9 cellular contexts compared by ENCODE assay signal in the genomic region with DNA sequence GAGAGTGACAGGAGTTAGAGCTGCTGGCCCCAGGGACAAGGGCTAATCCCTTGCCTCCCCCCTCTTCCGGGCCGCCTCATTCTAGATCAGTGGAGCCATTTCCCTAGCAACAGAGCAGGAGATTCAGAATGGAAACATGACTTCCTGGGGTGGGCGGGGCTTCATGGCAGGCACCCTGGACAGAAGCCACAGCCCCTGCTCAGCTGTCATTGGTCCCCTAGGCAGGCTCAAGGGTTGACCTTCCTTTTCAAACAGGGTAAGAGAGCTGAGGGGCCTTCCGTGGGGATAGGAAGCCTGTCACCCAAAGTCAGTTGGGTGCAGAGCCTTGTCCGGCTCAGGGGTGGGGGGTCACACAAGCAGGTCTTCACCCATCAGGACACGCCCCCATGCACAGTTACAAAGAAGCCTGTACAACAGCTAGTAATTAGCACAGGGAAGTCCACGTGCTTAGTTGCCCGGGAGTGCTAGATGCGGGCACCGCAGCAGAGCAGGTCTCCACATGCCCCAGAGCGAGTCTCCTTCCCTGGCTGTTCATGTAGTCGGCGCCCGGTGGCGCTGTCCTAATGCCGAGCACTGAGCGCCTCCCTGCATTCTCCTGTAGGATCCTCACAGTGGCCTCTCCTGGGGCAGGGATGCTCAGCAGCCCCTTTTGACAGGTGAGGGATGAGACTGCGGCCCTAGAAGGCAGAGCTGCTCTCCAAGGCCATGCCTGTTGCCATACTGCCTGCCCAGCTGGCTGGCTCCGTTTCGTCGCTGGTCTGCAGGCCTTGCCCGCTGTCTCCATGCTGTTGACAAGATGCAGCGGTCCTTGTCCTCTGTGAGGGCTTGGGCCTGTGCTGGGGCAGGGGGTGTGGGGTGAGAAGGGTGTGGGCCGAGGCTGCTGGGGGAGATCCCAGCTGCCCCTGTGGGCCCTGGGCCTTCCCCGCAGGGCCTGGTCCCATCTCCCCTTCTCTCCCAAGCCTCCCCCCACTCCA. TPM values are rescaled to one million over a fixed set of nuclear protein-coding genes. Genes with fewer than 3 reads are reported as not detected.
DNase-seq lines count a peak whose midpoint lies in the region; TF ChIP-seq lines count a peak whose summit lies in the region.
"Had no signal": no experiment of that assay in that cellular context is flagged by ENCODE, and none has a peak within 500 bp of the region (broad histone marks: within the 10 kb centered on the region; RNA-seq: fewer than 3 reads in every experiment).

No MANE protein-coding gene starts in this region.

- H3K9me3 ChIP-seq in smooth muscle cell (replicated peaks; ENCODE audit: low read depth), result no peaks in the 10 kb centered on the region
- H3K9me3 ChIP-seq: neutrophil had no signal

- peak; percentile 92 for DNase-seq in ELF-1 (ENCODE audit: low read depth, low spot score)
- peak; percentile 50 for DNase-seq in HuH-7.5 (ENCODE audit: low spot score)
- peak; percentile 91 for DNase-seq in iPS-NIHi7 (ENCODE audit: extremely low spot score)
- peak; percentile 54 for DNase-seq in smooth muscle cell (lab: John Stamatoyannopoulos, UW; ENCODE audit: unreplicated experiment)
- no peak for DNase-seq in NCI-H1048 (lab: John Stamatoyannopoulos, UW)
- no peak for DNase-seq in GOT3 (lab: John Stamatoyannopoulos, UW)

- peak overlapping the region; percentile 63 for H3K4me2 ChIP-seq in smooth muscle cell

- no peaks in the 10 kb centered on the region for H3F3A ChIP-seq in smooth muscle cell (ENCODE audit: low read depth)

- peaks cover 63% of the 10 kb centered on the region for H3K4me1 Mint-ChIP-seq in brain

- H3K9me3 Mint-ChIP-seq in brain, result no peaks in the 10 kb centered on the region

- no peaks in the 10 kb centered on the region for H3K36me3 ChIP-seq in smooth muscle cell (ENCODE audit: low read depth)

- no peaks in the 10 kb centered on the region for H3K27me3 ChIP-seq in smooth muscle cell (ENCODE audit: low read depth)

- no peak overlapping the region for H3K9ac ChIP-seq in smooth muscle cell (ENCODE audit: low read depth)

- 77% methylated on average over 22 of the region's 25 CpGs for WGBS in smooth muscle cell (ENCODE audit: low lambda C conversion rate)

- H3K27ac ChIP-seq in smooth muscle cell (ENCODE audit: low read depth), result no peak overlapping the region
- H3K27ac ChIP-seq: neutrophil had no signal

- TF ChIP-seq CTCF in brain (conservative IDR thresholded peaks at IDR 0.05), result no peak
- peak; percentile 17 for TF ChIP-seq CTCF in smooth muscle cell (IDR thresholded peaks at IDR 0.05; ENCODE audit: borderline replicate concordance, insufficient read depth, poor library complexity, severe bottlenecking)

- H3K79me2 ChIP-seq in smooth muscle cell (ENCODE audit: low read depth), result peaks cover 33% of the 10 kb centered on the region

- H3K4me3 ChIP-seq in smooth muscle cell, result no peak overlapping the region

- H2AFZ ChIP-seq in smooth muscle cell (ENCODE audit: low read depth), result no peak overlapping the region

- H4K20me1 ChIP-seq in smooth muscle cell (ENCODE audit: low read depth), result peaks cover 64% of the 10 kb centered on the region

- no peaks in the 10 kb centered on the region for H3K27me3 Mint-ChIP-seq in brain

- peaks cover 41% of the 10 kb centered on the region for H3K4me1 ChIP-seq in smooth muscle cell (ENCODE audit: low read depth)

- H3K36me3 Mint-ChIP-seq in brain, result peaks cover 11% of the 10 kb centered on the region

- H3K4me3 Mint-ChIP-seq in brain, result peak overlapping the region; percentile 56 to 73 (median 69)

- H3K27ac Mint-ChIP-seq in brain, result peak overlapping the region; percentile 72 to 96 (median 94)

TF ChIP-seq in PFSK-1, 5 proteins besides CTCF, POLR2A, EP300 and RAD21:
- TF ChIP-seq TAF1 (IDR thresholded peaks at IDR 0.05; ENCODE audit: borderline replicate concordance, insufficient read depth, low read length) (no peak), SIN3A (IDR thresholded peaks at IDR 0.05; ENCODE audit: borderline replicate concordance, insufficient read depth, low read length) (0 out of 2 replicates have a peak, but pooled peaks have one; percentile 37), POLR2AphosphoS5 (IDR thresholded peaks at IDR 0.05; ENCODE audit: low read depth, low read length) (no peak), FOXP2 (optimal IDR thresholded peaks at IDR 0.05; ENCODE audit: borderline replicate concordance, extremely low read depth, extremely low read length, insufficient read depth) (no peak)
- TF ChIP-seq, protein P1, sequence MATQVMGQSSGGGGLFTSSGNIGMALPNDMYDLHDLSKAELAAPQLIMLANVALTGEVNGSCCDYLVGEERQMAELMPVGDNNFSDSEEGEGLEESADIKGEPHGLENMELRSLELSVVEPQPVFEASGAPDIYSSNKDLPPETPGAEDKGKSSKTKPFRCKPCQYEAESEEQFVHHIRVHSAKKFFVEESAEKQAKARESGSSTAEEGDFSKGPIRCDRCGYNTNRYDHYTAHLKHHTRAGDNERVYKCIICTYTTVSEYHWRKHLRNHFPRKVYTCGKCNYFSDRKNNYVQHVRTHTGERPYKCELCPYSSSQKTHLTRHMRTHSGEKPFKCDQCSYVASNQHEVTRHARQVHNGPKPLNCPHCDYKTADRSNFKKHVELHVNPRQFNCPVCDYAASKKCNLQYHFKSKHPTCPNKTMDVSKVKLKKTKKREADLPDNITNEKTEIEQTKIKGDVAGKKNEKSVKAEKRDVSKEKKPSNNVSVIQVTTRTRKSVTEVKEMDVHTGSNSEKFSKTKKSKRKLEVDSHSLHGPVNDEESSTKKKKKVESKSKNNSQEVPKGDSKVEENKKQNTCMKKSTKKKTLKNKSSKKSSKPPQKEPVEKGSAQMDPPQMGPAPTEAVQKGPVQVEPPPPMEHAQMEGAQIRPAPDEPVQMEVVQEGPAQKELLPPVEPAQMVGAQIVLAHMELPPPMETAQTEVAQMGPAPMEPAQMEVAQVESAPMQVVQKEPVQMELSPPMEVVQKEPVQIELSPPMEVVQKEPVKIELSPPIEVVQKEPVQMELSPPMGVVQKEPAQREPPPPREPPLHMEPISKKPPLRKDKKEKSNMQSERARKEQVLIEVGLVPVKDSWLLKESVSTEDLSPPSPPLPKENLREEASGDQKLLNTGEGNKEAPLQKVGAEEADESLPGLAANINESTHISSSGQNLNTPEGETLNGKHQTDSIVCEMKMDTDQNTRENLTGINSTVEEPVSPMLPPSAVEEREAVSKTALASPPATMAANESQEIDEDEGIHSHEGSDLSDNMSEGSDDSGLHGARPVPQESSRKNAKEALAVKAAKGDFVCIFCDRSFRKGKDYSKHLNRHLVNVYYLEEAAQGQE (IDR thresholded peaks at IDR 0.05; ENCODE audit: insufficient read depth in 1 of 2, low read depth in 2 of 2, low read length in 2 of 2), result peak; percentile 79 to 87

RNA-seq across cellular contexts. Expression of a gene that starts 5.1 kb away (rescaled TPM):
- polyA plus RNA-seq in PFSK-1 (2012; ENCODE audit: insufficient read length, low read depth), result 22.3 TPM
- polyA plus RNA-seq in brain (ENCODE audit: insufficient read depth, low read depth, low replicate concordance) (34.2 TPM), smooth muscle cell (5.0 and 8.8 TPM in 2 replicates)
- total RNA-seq in smooth muscle cell, result 1.7 and 2.4 TPM in 2 replicates

RNA-seq across cellular contexts. Expression of a gene that starts 54.5 kb away (rescaled TPM):
- 14.1 TPM for polyA plus RNA-seq in PFSK-1 (2012; ENCODE audit: insufficient read length, low read depth)
- 9.7 TPM for polyA plus RNA-seq in brain (ENCODE audit: insufficient read depth, low read depth, low replicate concordance)
- 5.5 and 7.1 TPM in 2 replicates for total RNA-seq in smooth muscle cell
- 3.9 and 5.4 TPM in 2 replicates for polyA plus RNA-seq in smooth muscle cell

RNA-seq across cellular contexts. Expression of a gene that starts 57.8 kb away (rescaled TPM):
- polyA plus RNA-seq in PFSK-1 (2012; ENCODE audit: insufficient read length, low read depth), result 2.0 TPM
- polyA plus RNA-seq in brain (ENCODE audit: insufficient read depth, low read depth, low replicate concordance) (16.3 TPM), smooth muscle cell (3.9 and 7.1 TPM in 2 replicates)
- 4.1 and 4.9 TPM in 2 replicates for total RNA-seq in smooth muscle cell

Comparison
In these comparisons a context has a peak if more than half of its experiments do, and no peak if none do; other contexts are left out.
1. DNase-seq: peak in ELF-1 (single experiment), HuH-7.5 (single experiment), iPS-NIHi7 (single experiment) and smooth muscle cell (single experiment); none in NCI-H1048 (single experiment) and GOT3 (single experiment).